ENCODE assay signal across 8 cellular contexts in genomic region chr17:39402890-39403605, GRCh38. TPM values are rescaled to one million over a fixed set of nuclear protein-coding genes. Genes with fewer than 3 reads are reported as not detected.
A peak's percentile ranks its signal among the peaks of the same experiment; 100 is the strongest.
DNase-seq lines count a peak whose midpoint lies in the region; ATAC-seq lines count a peak whose summit lies in the region.

No MANE protein-coding gene starts in this region.

- no peaks in the 10 kb centered on the region for H3K9me3 ChIP-seq in SJSA1 (replicated peaks)

- DNase-seq in activated effector memory CD4-positive, alpha-beta T cell treated with anti-CD3 and anti-CD28 coated beads, Interleukin-2, amount 50 U/mL, for 16 hours = peak; percentile 54
- no peak for DNase-seq in activated effector memory CD4-positive, alpha-beta T cell treated with Interleukin-2 at 50 U/mL for 16 hours
- DNase-seq in SJSA1 (ENCODE audit: low read depth in 1 of 2, low spot score in 2 of 2) = no peak
- no peak for DNase-seq in immature natural killer cell
- no peak for DNase-seq in stimulated activated naive B cell treated with anti-CD40 and anti-IgM and Interleukin-4, amounts not matched to agents 10 μg/mL and 1 μg/mL and 100 μg/mL, for 72 hours
- no peak for DNase-seq in stimulated activated CD4-positive, alpha-beta T cell treated with anti-CD3 and anti-CD28 coated beads, Interleukin-4, amount 100 ng/mL, for 1 hour
- DNase-seq in T1000 (lab: John Stamatoyannopoulos, UW) = no peak

- peaks cover 7 to 22% (median 16%) of the 10 kb centered on the region in 3 donors for H3K27me3 Mint-ChIP-seq in immature natural killer cell (ENCODE audit: low read depth in 3 of 3)
- H3K27me3 Mint-ChIP-seq in stimulated activated naive B cell treated with anti-CD40 and anti-IgM and Interleukin-4, amounts not matched to agents 10 μg/mL and 1 μg/mL and 100 μg/mL, for 72 hours = no peaks in the 10 kb centered on the region

- peaks cover 1 to 4% (median 3%) of the 10 kb centered on the region in 3 donors for H3K36me3 Mint-ChIP-seq in immature natural killer cell
- peaks cover 11 to 13% of the 10 kb centered on the region in 2 donors for H3K36me3 Mint-ChIP-seq in stimulated activated naive B cell treated with anti-CD40 and anti-IgM and Interleukin-4, amounts not matched to agents 10 μg/mL and 1 μg/mL and 100 μg/mL, for 72 hours

- H3K27ac ChIP-seq in SJSA1 = no peak overlapping the region

- peak overlapping the region; percentile 98 to 99 (median 99) for H3K4me3 Mint-ChIP-seq in immature natural killer cell
- peak overlapping the region in 1 of 2 donors; percentile 97 for H3K4me3 Mint-ChIP-seq in stimulated activated naive B cell treated with anti-CD40 and anti-IgM and Interleukin-4, amounts not matched to agents 10 μg/mL and 1 μg/mL and 100 μg/mL, for 72 hours

- H3K27me3 ChIP-seq in SJSA1 (replicated peaks) = no peaks in the 10 kb centered on the region

- H3K4me1 Mint-ChIP-seq in immature natural killer cell = peaks cover 21 to 27% of the 10 kb centered on the region in 2 donors
- peaks cover 15 to 28% of the 10 kb centered on the region in 2 donors for H3K4me1 Mint-ChIP-seq in stimulated activated naive B cell treated with anti-CD40 and anti-IgM and Interleukin-4, amounts not matched to agents 10 μg/mL and 1 μg/mL and 100 μg/mL, for 72 hours

- no peak for ATAC-seq in stimulated activated naive B cell treated with anti-CD40 and anti-IgM and Interleukin-4, amounts not matched to agents 10 μg/mL and 1 μg/mL and 100 μg/mL, for 72 hours (replicated peaks)
- ATAC-seq in HG03095 (IDR thresholded peaks at IDR 0.05; ENCODE audit: unreplicated experiment) = no peak

- H3K27ac Mint-ChIP-seq in immature natural killer cell = peak overlapping the region; percentile 34 to 93 (median 72)
- peak overlapping the region; percentile 88 for H3K27ac Mint-ChIP-seq in stimulated activated naive B cell treated with anti-CD40 and anti-IgM and Interleukin-4, amounts not matched to agents 10 μg/mL and 1 μg/mL and 100 μg/mL, for 72 hours

- peaks cover 18% of the 10 kb centered on the region for H3K4me1 ChIP-seq in SJSA1 (replicated peaks)

- peaks cover 19% of the 10 kb centered on the region for H3K36me3 ChIP-seq in SJSA1

- H3K9me3 Mint-ChIP-seq in immature natural killer cell = no peaks in the 10 kb centered on the region
- H3K9me3 Mint-ChIP-seq in stimulated activated naive B cell treated with anti-CD40 and anti-IgM and Interleukin-4, amounts not matched to agents 10 μg/mL and 1 μg/mL and 100 μg/mL, for 72 hours = no peaks in the 10 kb centered on the region

- H3K4me3 ChIP-seq in SJSA1 = peak overlapping the region; percentile 84; the same call in 1 of the 2 replicates

RNA-seq across cellular contexts. Expression of gene FBXL20, which starts 1.6 kb away (rescaled TPM):
- 7.5 and 10.2 TPM in 2 replicates for total RNA-seq in SJSA1 (2014; rRNA removed; shearing (Covaris generic))
- 1 to 10 TPM in 2 of 3 donors, under 1 TPM in 1; 0.55 to 4.9 (median 2.4) TPM for polyA plus RNA-seq in immature natural killer cell

RNA-seq across cellular contexts. Expression of gene MED1, which starts 48.0 kb away (rescaled TPM):
- 12.5 and 15.4 TPM in 2 replicates for total RNA-seq in SJSA1 (2014; rRNA removed; shearing (Covaris generic))
- polyA plus RNA-seq in immature natural killer cell = 10 to 100 TPM in 2 of 3 donors, 1 to 10 TPM in 1; 8.6 to 27.2 (median 12.0) TPM

RNA-seq across cellular contexts. Expression of gene CDK12, which starts 58.2 kb away (rescaled TPM):
- 22.8 and 33.6 TPM in 2 replicates for total RNA-seq in SJSA1 (2014; rRNA removed; shearing (Covaris generic))
- 1 to 10 TPM in 2 of 3 donors, under 1 TPM in 1; 0.12 to 5.9 (median 1.7) TPM for polyA plus RNA-seq in immature natural killer cell
